18 cellular contexts compared by ENCODE assay signal in the genomic region with DNA sequence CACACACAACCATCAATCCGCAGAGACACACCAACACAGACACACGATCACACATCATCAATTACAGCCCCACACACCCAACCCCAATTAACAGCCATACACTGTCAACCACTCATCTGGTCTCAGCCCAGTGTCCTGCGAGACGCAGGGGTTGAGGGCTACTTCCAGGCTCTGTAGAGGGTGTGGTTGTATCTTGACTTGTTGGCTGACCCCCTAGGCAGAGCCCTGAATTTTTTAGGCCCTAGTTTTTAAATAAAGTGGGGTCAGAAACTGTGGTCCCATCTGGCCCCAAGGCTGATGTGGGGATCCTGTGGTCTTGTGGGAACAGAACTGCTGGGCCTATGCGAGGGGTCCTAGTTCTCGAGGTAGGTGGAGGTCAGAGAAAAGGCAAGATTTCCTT. TPM values are rescaled to one million over a fixed set of nuclear protein-coding genes. Genes with fewer than 3 reads are reported as not detected.
DNase-seq lines count a peak whose midpoint lies in the region; ATAC-seq and TF ChIP-seq lines count a peak whose summit lies in the region.
"Had no signal": no experiment of that assay in that cellular context is flagged by ENCODE, and none has a peak within 500 bp of the region (broad histone marks: within the 10 kb centered on the region; RNA-seq: fewer than 3 reads in every experiment).

No MANE protein-coding gene starts in this region.

- H3K27me3 Mint-ChIP-seq in stimulated activated naive CD8-positive, alpha-beta T cell treated with anti-CD3 and anti-CD28 coated beads, Interleukin-15, Interleukin-2, amounts not matched to agents 100 ng/mL and 50 ng/mL, for 24 hours = no peaks in the 10 kb centered on the region
- no peaks in the 10 kb centered on the region for H3K27me3 Mint-ChIP-seq in stimulated activated naive CD8-positive, alpha-beta T cell treated with anti-CD3 and anti-CD28 coated beads, Interleukin-15, amount 100 ng/mL, for 72 hours
- H3K27me3 Mint-ChIP-seq in activated CD8-positive, alpha-beta T cell treated with anti-CD3 and anti-CD28 coated beads for 36 hours = no peaks in the 10 kb centered on the region
- H3K27me3 Mint-ChIP-seq in naive thymus-derived CD4-positive, alpha-beta T cell = no peaks in the 10 kb centered on the region

- intact Hi-C loops in activated CD8-positive, alpha-beta T cell treated with anti-CD3 and anti-CD28 coated beads for 36 hours (cut with micrococcal nuclease) = no loop called here
- intact Hi-C loops in naive thymus-derived CD4-positive, alpha-beta T cell (cut with micrococcal nuclease) = no loop called here
- intact Hi-C loops in aorta (cut with DNase I) = no loop called here

- CTCF ChIA-PET in activated CD8-positive, alpha-beta T cell treated with anti-CD3 and anti-CD28 coated beads for 36 hours (lab: Charles Lee) = no interaction called here
- CTCF ChIA-PET in naive thymus-derived CD4-positive, alpha-beta T cell (lab: Charles Lee) = no interaction called here

- POLR2A ChIA-PET in activated CD8-positive, alpha-beta T cell treated with anti-CD3 and anti-CD28 coated beads for 36 hours (lab: Charles Lee) = no interaction called here
- POLR2A ChIA-PET in naive thymus-derived CD4-positive, alpha-beta T cell (lab: Charles Lee) = no interaction called here

- peaks cover 24% of the 10 kb centered on the region for H3K36me3 Mint-ChIP-seq in stimulated activated naive CD8-positive, alpha-beta T cell treated with anti-CD3 and anti-CD28 coated beads, Interleukin-15, Interleukin-2, amounts not matched to agents 100 ng/mL and 50 ng/mL, for 24 hours (ENCODE audit: low read depth)
- peaks cover 42% of the 10 kb centered on the region for H3K36me3 Mint-ChIP-seq in activated CD8-positive, alpha-beta T cell treated with anti-CD3 and anti-CD28 coated beads for 36 hours (ENCODE audit: low read depth)
- H3K36me3 Mint-ChIP-seq in naive thymus-derived CD4-positive, alpha-beta T cell = peaks cover 7 to 38% (median 11%) of the 10 kb centered on the region in 5 donors

- H3K27me3 ChIP-seq in naive thymus-derived CD4-positive, alpha-beta T cell (ENCODE audit: control insufficient read depth in 2 of 2, insufficient read depth in 2 of 2, low read length in 2 of 2) = no peaks in the 10 kb centered on the region
- no peaks in the 10 kb centered on the region for H3K27me3 ChIP-seq in aorta (ENCODE audit: control insufficient read depth in 1 of 2, insufficient read depth in 2 of 2, low read length in 1 of 2)
- H3K27me3 ChIP-seq: BLaER1, heart left ventricle had no signal

- peak overlapping the region; percentile 47 for H3K4me3 Mint-ChIP-seq in stimulated activated naive CD8-positive, alpha-beta T cell treated with anti-CD3 and anti-CD28 coated beads, Interleukin-15, Interleukin-2, amounts not matched to agents 100 ng/mL and 50 ng/mL, for 24 hours
- H3K4me3 Mint-ChIP-seq in stimulated activated naive CD8-positive, alpha-beta T cell treated with anti-CD3 and anti-CD28 coated beads, Interleukin-15, amount 100 ng/mL, for 72 hours = no peak overlapping the region
- no peak overlapping the region for H3K4me3 Mint-ChIP-seq in activated CD8-positive, alpha-beta T cell treated with anti-CD3 and anti-CD28 coated beads for 36 hours
- H3K4me3 Mint-ChIP-seq in naive thymus-derived CD4-positive, alpha-beta T cell = peak overlapping the region in 8 of 10 donors; percentile 8 to 74 (median 64)

- no peaks in the 10 kb centered on the region for H3K9me3 Mint-ChIP-seq in stimulated activated naive CD8-positive, alpha-beta T cell treated with anti-CD3 and anti-CD28 coated beads, Interleukin-15, Interleukin-2, amounts not matched to agents 100 ng/mL and 50 ng/mL, for 24 hours
- H3K9me3 Mint-ChIP-seq in stimulated activated naive CD8-positive, alpha-beta T cell treated with anti-CD3 and anti-CD28 coated beads, Interleukin-15, amount 100 ng/mL, for 72 hours = no peaks in the 10 kb centered on the region
- H3K9me3 Mint-ChIP-seq in activated CD8-positive, alpha-beta T cell treated with anti-CD3 and anti-CD28 coated beads for 36 hours = no peaks in the 10 kb centered on the region
- H3K9me3 Mint-ChIP-seq in naive thymus-derived CD4-positive, alpha-beta T cell = no peaks in the 10 kb centered on the region

- no peak overlapping the region for H3K4me3 ChIP-seq in naive thymus-derived CD4-positive, alpha-beta T cell (ENCODE audit: low read length)
- H3K4me3 ChIP-seq in aorta (ENCODE audit: low read length in 2 of 2) = no peak overlapping the region
- H3K4me3 ChIP-seq: BLaER1, GM12878 had no signal

- no peak for TF ChIP-seq CTCF in activated CD8-positive, alpha-beta T cell treated with anti-CD3 and anti-CD28 coated beads for 36 hours (IDR thresholded peaks at IDR 0.05)

- H3K9me3 ChIP-seq in naive thymus-derived CD4-positive, alpha-beta T cell (ENCODE audit: control insufficient read depth in 2 of 3, low read length in 3 of 3) = no peaks in the 10 kb centered on the region
- no peaks in the 10 kb centered on the region for H3K9me3 ChIP-seq in aorta (ENCODE audit: control insufficient read depth, low read length)
- H3K9me3 ChIP-seq: BLaER1, heart left ventricle had no signal

- H3K27ac ChIP-seq in naive thymus-derived CD4-positive, alpha-beta T cell (ENCODE audit: low read depth, low read length) = no peak overlapping the region
- H3K27ac ChIP-seq in aorta (ENCODE audit: low read depth in 1 of 2, low read length in 2 of 2) = no peak overlapping the region
- H3K27ac ChIP-seq: BLaER1 had no signal

- peaks cover 51% of the 10 kb centered on the region for H3K4me1 Mint-ChIP-seq in stimulated activated naive CD8-positive, alpha-beta T cell treated with anti-CD3 and anti-CD28 coated beads, Interleukin-15, Interleukin-2, amounts not matched to agents 100 ng/mL and 50 ng/mL, for 24 hours (ENCODE audit: low read depth)
- peaks cover 69% of the 10 kb centered on the region for H3K4me1 Mint-ChIP-seq in stimulated activated naive CD8-positive, alpha-beta T cell treated with anti-CD3 and anti-CD28 coated beads, Interleukin-15, amount 100 ng/mL, for 72 hours
- peaks cover 58% of the 10 kb centered on the region for H3K4me1 Mint-ChIP-seq in activated CD8-positive, alpha-beta T cell treated with anti-CD3 and anti-CD28 coated beads for 36 hours (ENCODE audit: low read depth)
- peaks cover 42 to 67% (median 57%) of the 10 kb centered on the region in 7 donors for H3K4me1 Mint-ChIP-seq in naive thymus-derived CD4-positive, alpha-beta T cell

- H3K4me1 ChIP-seq in naive thymus-derived CD4-positive, alpha-beta T cell (ENCODE audit: control insufficient read depth in 2 of 2, insufficient read depth in 2 of 2, low read length in 2 of 2) = peaks cover 33 to 37% of the 10 kb centered on the region in 2 donors
- no peaks in the 10 kb centered on the region for H3K4me1 ChIP-seq in aorta (ENCODE audit: control insufficient read depth in 1 of 2, insufficient read depth in 2 of 2, low read length in 2 of 2)

- DNase-seq in stimulated activated naive CD8-positive, alpha-beta T cell treated with anti-CD3 and anti-CD28 coated beads, Interleukin-15, amount 100 ng/mL, for 72 hours = no peak
- DNase-seq in activated CD8-positive, alpha-beta T cell treated with anti-CD3 and anti-CD28 coated beads for 36 hours = no peak
- no peak for DNase-seq in naive thymus-derived CD4-positive, alpha-beta T cell
- DNase-seq in aorta (peak; percentile 28 to 53), NCI-H446 (lab: John Stamatoyannopoulos, UW) (no peak), NCI-H128 (lab: John Stamatoyannopoulos, UW; ENCODE audit: unreplicated experiment) (no peak), NCI-H1092 treated with DMSO at 0.1 percent for 48 hours (lab: John Stamatoyannopoulos, UW) (no peak)
- DNase-seq: activated CD4-positive, alpha-beta T cell treated with anti-CD3 and anti-CD28 coated beads for 4 hours; EL; NCI-H345; OCI-M1; stimulated activated CD4-positive, alpha-beta T cell treated with anti-CD3 and anti-CD28 coated beads, Interleukin-4, amount 100 ng/mL, for 4 hours; stimulated activated naive CD4-positive, alpha-beta T cell had no signal

- peaks cover 0 to 57% (median 0%) of the 10 kb centered on the region in 3 experiments for H3K36me3 ChIP-seq in naive thymus-derived CD4-positive, alpha-beta T cell (ENCODE audit: control insufficient read depth in 2 of 3, insufficient read depth in 3 of 3, low read length in 3 of 3)
- no peaks in the 10 kb centered on the region for H3K36me3 ChIP-seq in aorta (ENCODE audit: control insufficient read depth in 1 of 2, insufficient read depth in 2 of 2, low read length in 1 of 2)

- H3K27ac Mint-ChIP-seq in stimulated activated naive CD8-positive, alpha-beta T cell treated with anti-CD3 and anti-CD28 coated beads, Interleukin-15, Interleukin-2, amounts not matched to agents 100 ng/mL and 50 ng/mL, for 24 hours = peak overlapping the region; percentile 53
- H3K27ac Mint-ChIP-seq in stimulated activated naive CD8-positive, alpha-beta T cell treated with anti-CD3 and anti-CD28 coated beads, Interleukin-15, amount 100 ng/mL, for 72 hours = no peak overlapping the region
- peak overlapping the region; percentile 23 for H3K27ac Mint-ChIP-seq in activated CD8-positive, alpha-beta T cell treated with anti-CD3 and anti-CD28 coated beads for 36 hours
- H3K27ac Mint-ChIP-seq in naive thymus-derived CD4-positive, alpha-beta T cell = peak overlapping the region in 8 of 9 donors; percentile 65 to 96 (median 86)

- 89 to 92% methylated on average over 6 of the region's 6 CpGs for WGBS in aorta, 2 donors

- no peak for ATAC-seq in stimulated activated naive CD8-positive, alpha-beta T cell treated with anti-CD3 and anti-CD28 coated beads, Interleukin-15, amount 100 ng/mL, for 72 hours
- ATAC-seq in activated CD8-positive, alpha-beta T cell treated with anti-CD3 and anti-CD28 coated beads for 36 hours = no peak
- no peak for ATAC-seq in naive thymus-derived CD4-positive, alpha-beta T cell
- ATAC-seq in aorta (ENCODE audit: low FRiP score) = no peak

RNA-seq across cellular contexts. Expression of gene VILL, which starts 9.2 kb away (rescaled TPM):
- total RNA-seq in activated CD8-positive, alpha-beta T cell treated with anti-CD3 and anti-CD28 coated beads for 36 hours = 10 to 100 TPM; 11.4 to 11.7 TPM
- total RNA-seq in naive thymus-derived CD4-positive, alpha-beta T cell = 10 to 100 TPM; 22.4 to 43.3 (median 29.5) TPM
- 10 to 100 TPM; 15.7 to 28.9 TPM for polyA plus RNA-seq in naive thymus-derived CD4-positive, alpha-beta T cell
- 10 to 100 TPM in 1 of 2 donors, 1 to 10 TPM in 1; 3.9 to 10.9 TPM for total RNA-seq in aorta
- 10 to 100 TPM; 15.4 to 37.1 TPM for polyA plus RNA-seq in aorta
- polyA plus RNA-seq: neural cell had no signal

RNA-seq across cellular contexts. Expression of gene PLCD1, which starts 29.6 kb away (rescaled TPM):
- 1 to 10 TPM; 6.2 to 8.2 TPM for total RNA-seq in activated CD8-positive, alpha-beta T cell treated with anti-CD3 and anti-CD28 coated beads for 36 hours
- total RNA-seq in naive thymus-derived CD4-positive, alpha-beta T cell = 10 to 100 TPM; 18.4 to 44.0 (median 41.3) TPM
- polyA plus RNA-seq in naive thymus-derived CD4-positive, alpha-beta T cell = 10 to 100 TPM; 13.1 to 26.3 TPM
- 10 to 100 TPM; 37.1 to 53.8 TPM for total RNA-seq in aorta
- 10 to 100 TPM; 30.8 to 59.7 TPM for polyA plus RNA-seq in aorta

RNA-seq across cellular contexts. Expression of gene DLEC1, which starts 39.2 kb away (rescaled TPM):
- total RNA-seq in activated CD8-positive, alpha-beta T cell treated with anti-CD3 and anti-CD28 coated beads for 36 hours = under 1 TPM; 0.20 to 0.36 TPM
- total RNA-seq in naive thymus-derived CD4-positive, alpha-beta T cell = 1 to 10 TPM; 1.5 to 9.4 (median 7.5) TPM
- polyA plus RNA-seq in naive thymus-derived CD4-positive, alpha-beta T cell = under 1 TPM; 0.41 to 0.73 TPM
- under 1 TPM; 0.26 to 0.69 TPM for total RNA-seq in aorta
- polyA plus RNA-seq in aorta = under 1 TPM; 0.25 to 0.59 TPM

Comparison
In these comparisons a context has a peak if more than half of its experiments do, and no peak if none do; other contexts are left out.
1. H3K27ac Mint-ChIP-seq: peak in stimulated activated naive CD8-positive, alpha-beta T cell treated with anti-CD3 and anti-CD28 coated beads, Interleukin-15, Interleukin-2, amounts not matched to agents 100 ng/mL and 50 ng/mL, for 24 hours (single experiment), activated CD8-positive, alpha-beta T cell treated with anti-CD3 and anti-CD28 coated beads for 36 hours (single experiment) and naive thymus-derived CD4-positive, alpha-beta T cell (8 of 9); none in stimulated activated naive CD8-positive, alpha-beta T cell treated with anti-CD3 and anti-CD28 coated beads, Interleukin-15, amount 100 ng/mL, for 72 hours (0 of 2).
2. H3K4me3 Mint-ChIP-seq: peak in stimulated activated naive CD8-positive, alpha-beta T cell treated with anti-CD3 and anti-CD28 coated beads, Interleukin-15, Interleukin-2, amounts not matched to agents 100 ng/mL and 50 ng/mL, for 24 hours (single experiment) and naive thymus-derived CD4-positive, alpha-beta T cell (8 of 10); none in stimulated activated naive CD8-positive, alpha-beta T cell treated with anti-CD3 and anti-CD28 coated beads, Interleukin-15, amount 100 ng/mL, for 72 hours (0 of 2) and activated CD8-positive, alpha-beta T cell treated with anti-CD3 and anti-CD28 coated beads for 36 hours (single experiment).
3. DNase-seq: peak in aorta (2 of 2); none in stimulated activated naive CD8-positive, alpha-beta T cell treated with anti-CD3 and anti-CD28 coated beads, Interleukin-15, amount 100 ng/mL, for 72 hours (0 of 2), activated CD8-positive, alpha-beta T cell treated with anti-CD3 and anti-CD28 coated beads for 36 hours (single experiment), naive thymus-derived CD4-positive, alpha-beta T cell (0 of 9), NCI-H446 (0 of 2), NCI-H128 (single experiment) and NCI-H1092 treated with DMSO at 0.1 percent for 48 hours (single experiment).